ENCODE assay signal across 17 cellular contexts in genomic region chr2:16249269-16250055, GRCh38.
"Had no signal": no experiment of that assay in that cellular context is flagged by ENCODE, and none has a peak within 500 bp of the region (broad histone marks: within the 10 kb centered on the region; RNA-seq: fewer than 3 reads in every experiment).

No MANE protein-coding gene starts in this region.

- H3K4me1 Mint-ChIP-seq: activated CD4-positive, alpha-beta memory T cell treated with anti-CD3 and anti-CD28 coated beads, Interleukin-2, amount 10 ng/mL, durations not matched to agents 7 days and 5 days; activated CD8-positive, alpha-beta memory T cell treated with anti-CD3 and anti-CD28 coated beads, Interleukin-2, amount 10 ng/mL, durations not matched to agents 7 days and 5 days; activated T-helper 17 cell treated with anti-CD3 and anti-CD28 coated beads, Interleukin-2, amount 50 U/mL, for 72 hours; naive B cell; stimulated activated effector memory CD8-positive, alpha-beta T cell treated with anti-CD3 and anti-CD28 coated beads, Interleukin-12 subunit alpha, Interleukin-12 subunit beta, amount 100 ng/mL, for 72 hours had no signal

- H3K4me3 Mint-ChIP-seq: activated CD4-positive, alpha-beta memory T cell treated with anti-CD3 and anti-CD28 coated beads, Interleukin-2, amount 10 ng/mL, durations not matched to agents 7 days and 5 days; activated CD8-positive, alpha-beta memory T cell treated with anti-CD3 and anti-CD28 coated beads, Interleukin-2, amount 10 ng/mL, durations not matched to agents 7 days and 5 days; activated T-helper 17 cell treated with anti-CD3 and anti-CD28 coated beads, Interleukin-2, amount 50 U/mL, for 72 hours; naive B cell; stimulated activated effector memory CD8-positive, alpha-beta T cell treated with anti-CD3 and anti-CD28 coated beads, Interleukin-12 subunit alpha, Interleukin-12 subunit beta, amount 100 ng/mL, for 72 hours had no signal

- H3K9me3 Mint-ChIP-seq: activated CD4-positive, alpha-beta memory T cell treated with anti-CD3 and anti-CD28 coated beads, Interleukin-2, amount 10 ng/mL, durations not matched to agents 7 days and 5 days; stimulated activated effector memory CD8-positive, alpha-beta T cell treated with anti-CD3 and anti-CD28 coated beads, Interleukin-12 subunit alpha, Interleukin-12 subunit beta, amount 100 ng/mL, for 72 hours had no signal

- H3K27me3 ChIP-seq: brain microvascular endothelial cell, neutrophil, testis, upper lobe of left lung had no signal

- ATAC-seq: activated CD8-positive, alpha-beta memory T cell treated with anti-CD3 and anti-CD28 coated beads, Interleukin-2, amount 10 ng/mL, durations not matched to agents 7 days and 5 days; activated T-helper 17 cell treated with anti-CD3 and anti-CD28 coated beads, Interleukin-2, amount 50 U/mL, for 72 hours; mucosa of descending colon; stimulated activated effector memory CD8-positive, alpha-beta T cell treated with anti-CD3 and anti-CD28 coated beads, Interleukin-12 subunit alpha, Interleukin-12 subunit beta, amount 100 ng/mL, for 72 hours had no signal

- H3K36me3 Mint-ChIP-seq: activated CD8-positive, alpha-beta memory T cell treated with anti-CD3 and anti-CD28 coated beads, Interleukin-2, amount 10 ng/mL, durations not matched to agents 7 days and 5 days; naive B cell; stimulated activated effector memory CD8-positive, alpha-beta T cell treated with anti-CD3 and anti-CD28 coated beads, Interleukin-12 subunit alpha, Interleukin-12 subunit beta, amount 100 ng/mL, for 72 hours had no signal

- H3K36me3 ChIP-seq: brain microvascular endothelial cell, neutrophil, upper lobe of left lung had no signal

- DNase-seq: activated CD4-positive, alpha-beta memory T cell treated with anti-CD3 and anti-CD28 coated beads, Interleukin-2, amount 10 ng/mL, durations not matched to agents 7 days and 5 days; activated CD4-positive, alpha-beta T cell treated with anti-CD3 and anti-CD28 coated beads for 48 hours; activated CD4-positive, CD25-positive, alpha-beta regulatory T cell; activated CD8-positive, alpha-beta memory T cell treated with anti-CD3 and anti-CD28 coated beads, Interleukin-2, amount 10 ng/mL, durations not matched to agents 7 days and 5 days; activated naive CD4-positive, alpha-beta T cell treated with Interleukin-2 at 50 U/mL for 16 hours; brain microvascular endothelial cell; kidney glomerular epithelial cell; mesenchymal stem cell; mucosa of descending colon; naive B cell; stimulated activated CD4-positive, alpha-beta T cell treated with anti-CD3 and anti-CD28 coated beads, Interleukin-4, amount 100 ng/mL, for 24 hours; testis had no signal

- H3K4me3 ChIP-seq: coronary artery, mucosa of descending colon, testis, upper lobe of left lung had no signal

- H3K27ac Mint-ChIP-seq: activated CD4-positive, alpha-beta memory T cell treated with anti-CD3 and anti-CD28 coated beads, Interleukin-2, amount 10 ng/mL, durations not matched to agents 7 days and 5 days; activated CD8-positive, alpha-beta memory T cell treated with anti-CD3 and anti-CD28 coated beads, Interleukin-2, amount 10 ng/mL, durations not matched to agents 7 days and 5 days; activated T-helper 17 cell treated with anti-CD3 and anti-CD28 coated beads, Interleukin-2, amount 50 U/mL, for 72 hours; stimulated activated effector memory CD8-positive, alpha-beta T cell treated with anti-CD3 and anti-CD28 coated beads, Interleukin-12 subunit alpha, Interleukin-12 subunit beta, amount 100 ng/mL, for 72 hours had no signal

- H3K27me3 Mint-ChIP-seq: activated CD4-positive, alpha-beta memory T cell treated with anti-CD3 and anti-CD28 coated beads, Interleukin-2, amount 10 ng/mL, durations not matched to agents 7 days and 5 days; activated CD8-positive, alpha-beta memory T cell treated with anti-CD3 and anti-CD28 coated beads, Interleukin-2, amount 10 ng/mL, durations not matched to agents 7 days and 5 days had no signal

- H3K9me3 ChIP-seq: mucosa of descending colon, neutrophil, testis, upper lobe of left lung had no signal
